Comparison of ENCODE assay signal across 17 cellular contexts in genomic region chr2:240392948-240393830, GRCh38. TPM values are rescaled to one million over a fixed set of nuclear protein-coding genes. Genes with fewer than 3 reads are reported as not detected.
DNase-seq lines count a peak whose midpoint lies in the region; ATAC-seq, FAIRE-seq and TF ChIP-seq lines count a peak whose summit lies in the region.
"Had no signal": no experiment of that assay in that cellular context is flagged by ENCODE, and none has a peak within 500 bp of the region (broad histone marks: within the 10 kb centered on the region; RNA-seq: fewer than 3 reads in every experiment).

No MANE protein-coding gene starts in this region.

- H3K27me3 Mint-ChIP-seq in natural killer cell treated with Interleukin-12 subunit alpha and Interleukin-12 subunit beta and Interleukin-15 and Interleukin-18, amount 100 ng/mL, for 72 hours: no peaks in the 10 kb centered on the region
- H3K27me3 Mint-ChIP-seq: naive thymus-derived CD4-positive, alpha-beta T cell; stimulated activated naive B cell treated with anti-CD40 and anti-IgM and Interleukin-4, amounts not matched to agents 10 μg/mL and 1 μg/mL and 100 μg/mL, for 72 hours had no signal

- H3K36me3 ChIP-seq in heart left ventricle: no peaks in the 10 kb centered on the region
- no peaks in the 10 kb centered on the region for H3K36me3 ChIP-seq in heart right ventricle
- no peaks in the 10 kb centered on the region for H3K36me3 ChIP-seq in bronchial epithelial cell (ENCODE audit: control insufficient read depth, insufficient read depth, low read length)
- H3K36me3 ChIP-seq in aorta (ENCODE audit: control insufficient read depth in 1 of 2, insufficient read depth in 2 of 2, low read length in 1 of 2): no peaks in the 10 kb centered on the region
- H3K36me3 ChIP-seq in prostate gland: no peaks in the 10 kb centered on the region
- H3K36me3 ChIP-seq: esophagus muscularis mucosa, vagina had no signal

- DNase-seq in heart left ventricle (peak in 3 of 5 donors; percentile 2 to 33 (median 11)), heart right ventricle (no peak), bronchial epithelial cell (ENCODE audit: low read depth) (no peak), aorta (peak; percentile 42 to 64), kidney tubule cell (ENCODE audit: low spot score) (no peak), prostate gland (ENCODE audit: low spot score) (no peak), DMS153 treated with DMSO at 0.1 percent for 48 hours (lab: John Stamatoyannopoulos, UW; ENCODE audit: unreplicated experiment) (no peak)
- DNase-seq in natural killer cell treated with Interleukin-12 subunit alpha and Interleukin-12 subunit beta and Interleukin-15 and Interleukin-18, amount 100 ng/mL, for 72 hours (ENCODE audit: low spot score): peak; percentile 56
- DNase-seq: activated CD4-positive, alpha-beta T cell treated with anti-CD3 and anti-CD28 coated beads for 48 hours; DMS 273 treated with DMSO at 0.1 percent for 48 hours; MM.1S; naive thymus-derived CD4-positive, alpha-beta T cell; RPMI8226; stimulated activated naive B cell treated with anti-CD40 and anti-IgM and Interleukin-4, amounts not matched to agents 10 μg/mL and 1 μg/mL and 100 μg/mL, for 72 hours had no signal

- no peaks in the 10 kb centered on the region for H3K36me3 Mint-ChIP-seq in natural killer cell treated with Interleukin-12 subunit alpha and Interleukin-12 subunit beta and Interleukin-15 and Interleukin-18, amount 100 ng/mL, for 72 hours
- H3K36me3 Mint-ChIP-seq: naive thymus-derived CD4-positive, alpha-beta T cell; stimulated activated naive B cell treated with anti-CD40 and anti-IgM and Interleukin-4, amounts not matched to agents 10 μg/mL and 1 μg/mL and 100 μg/mL, for 72 hours had no signal

- ATAC-seq in heart left ventricle: no peak
- ATAC-seq in heart right ventricle: no peak
- ATAC-seq in natural killer cell treated with Interleukin-12 subunit alpha and Interleukin-12 subunit beta and Interleukin-15 and Interleukin-18, amount 100 ng/mL, for 72 hours: no peak
- ATAC-seq in aorta (ENCODE audit: low FRiP score): no peak
- ATAC-seq: naive thymus-derived CD4-positive, alpha-beta T cell; stimulated activated naive B cell treated with anti-CD40 and anti-IgM and Interleukin-4, amounts not matched to agents 10 μg/mL and 1 μg/mL and 100 μg/mL, for 72 hours had no signal

- H3K27me3 ChIP-seq in heart left ventricle: no peaks in the 10 kb centered on the region
- no peaks in the 10 kb centered on the region for H3K27me3 ChIP-seq in heart right ventricle
- no peaks in the 10 kb centered on the region for H3K27me3 ChIP-seq in bronchial epithelial cell (ENCODE audit: control insufficient read depth, insufficient read depth, low read length)
- no peaks in the 10 kb centered on the region for H3K27me3 ChIP-seq in aorta (ENCODE audit: control insufficient read depth in 1 of 2, insufficient read depth in 2 of 2, low read length in 1 of 2)
- H3K27me3 ChIP-seq in prostate gland (replicated peaks; ENCODE audit: insufficient read depth): no peaks in the 10 kb centered on the region
- H3K27me3 ChIP-seq: dorsolateral prefrontal cortex, esophagus muscularis mucosa, vagina had no signal

- H3K27ac ChIP-seq in heart left ventricle (no peak overlapping the region), heart right ventricle (no peak overlapping the region), aorta (ENCODE audit: low read depth in 1 of 2, low read length in 2 of 2) (no peak overlapping the region), prostate gland (no peak overlapping the region)
- H3K27ac ChIP-seq: dorsolateral prefrontal cortex, esophagus muscularis mucosa, vagina had no signal

- TF ChIP-seq POLR2A in heart left ventricle (IDR thresholded peaks at IDR 0.05): no peak
- no peak for TF ChIP-seq POLR2A in prostate gland (IDR thresholded peaks at IDR 0.05)

- H3K4me1 ChIP-seq in heart left ventricle (peaks cover 0 to 1% (median 0%) of the 10 kb centered on the region in 12 donors), heart right ventricle (no peaks in the 10 kb centered on the region), aorta (ENCODE audit: control insufficient read depth in 1 of 2, insufficient read depth in 2 of 2, low read length in 2 of 2) (no peaks in the 10 kb centered on the region), prostate gland (replicated peaks) (no peaks in the 10 kb centered on the region)

- no peak overlapping the region for H3K4me3 ChIP-seq in heart left ventricle
- H3K4me3 ChIP-seq in heart right ventricle: no peak overlapping the region
- H3K4me3 ChIP-seq in bronchial epithelial cell (ENCODE audit: low read depth, low read length): no peak overlapping the region
- no peak overlapping the region for H3K4me3 ChIP-seq in aorta (ENCODE audit: low read length in 2 of 2)
- no peak overlapping the region for H3K4me3 ChIP-seq in prostate gland
- H3K4me3 ChIP-seq: dorsolateral prefrontal cortex, esophagus muscularis mucosa, vagina had no signal

- TF ChIP-seq CTCF in heart left ventricle (IDR thresholded peaks at IDR 0.05): no peak
- no peak for TF ChIP-seq CTCF in heart right ventricle (IDR thresholded peaks at IDR 0.05)
- no peak for TF ChIP-seq CTCF in bronchial epithelial cell (IDR thresholded peaks at IDR 0.05; ENCODE audit: insufficient read depth, low read length, severe bottlenecking)
- no peak for TF ChIP-seq CTCF in prostate gland (IDR thresholded peaks at IDR 0.05)

- 89 to 91% (median 91%) methylated on average over 18 to 23 of the region's 23 CpGs for WGBS in heart left ventricle, 4 donors
- 89 to 92% methylated on average over 23 of the region's 23 CpGs for WGBS in heart right ventricle, 2 donors
- WGBS in aorta, 2 donors: 89 to 91% methylated on average over 23 of the region's 23 CpGs
- WGBS in prostate gland: 90% methylated on average over 23 of the region's 23 CpGs

- H3K4me1 Mint-ChIP-seq in natural killer cell treated with Interleukin-12 subunit alpha and Interleukin-12 subunit beta and Interleukin-15 and Interleukin-18, amount 100 ng/mL, for 72 hours (ENCODE audit: low read depth in 2 of 2): no peaks in the 10 kb centered on the region
- H3K4me1 Mint-ChIP-seq: stimulated activated naive B cell treated with anti-CD40 and anti-IgM and Interleukin-4, amounts not matched to agents 10 μg/mL and 1 μg/mL and 100 μg/mL, for 72 hours had no signal

- H3K9me3 ChIP-seq in heart left ventricle: no peaks in the 10 kb centered on the region
- H3K9me3 ChIP-seq in heart right ventricle: no peaks in the 10 kb centered on the region
- H3K9me3 ChIP-seq in aorta (ENCODE audit: control insufficient read depth, low read length): no peaks in the 10 kb centered on the region
- H3K9me3 ChIP-seq in prostate gland: no peaks in the 10 kb centered on the region
- H3K9me3 ChIP-seq: esophagus muscularis mucosa, vagina had no signal

- intact Hi-C loops in heart left ventricle (cut with DNase I): no loop called here
- intact Hi-C loops in heart right ventricle (cut with DNase I): no loop called here
- intact Hi-C loops in aorta (cut with DNase I): loop anchor here in 1 of 2 donors (5.0 kb wide), 1 partner anchor 39 kb away; no protein-coding TSS in a partner anchor
- intact Hi-C loops in prostate gland (cut with DNase I): no loop called here

- no peak overlapping the region for H3K4me3 Mint-ChIP-seq in natural killer cell treated with Interleukin-12 subunit alpha and Interleukin-12 subunit beta and Interleukin-15 and Interleukin-18, amount 100 ng/mL, for 72 hours
- H3K4me3 Mint-ChIP-seq: stimulated activated naive B cell treated with anti-CD40 and anti-IgM and Interleukin-4, amounts not matched to agents 10 μg/mL and 1 μg/mL and 100 μg/mL, for 72 hours had no signal

- peak overlapping the region in 1 of 2 donors; percentile 45 for H3K27ac Mint-ChIP-seq in natural killer cell treated with Interleukin-12 subunit alpha and Interleukin-12 subunit beta and Interleukin-15 and Interleukin-18, amount 100 ng/mL, for 72 hours
- H3K27ac Mint-ChIP-seq: stimulated activated naive B cell treated with anti-CD40 and anti-IgM and Interleukin-4, amounts not matched to agents 10 μg/mL and 1 μg/mL and 100 μg/mL, for 72 hours had no signal

- H3K9me3 Mint-ChIP-seq in natural killer cell treated with Interleukin-12 subunit alpha and Interleukin-12 subunit beta and Interleukin-15 and Interleukin-18, amount 100 ng/mL, for 72 hours: no peaks in the 10 kb centered on the region
- H3K9me3 Mint-ChIP-seq: naive thymus-derived CD4-positive, alpha-beta T cell; stimulated activated naive B cell treated with anti-CD40 and anti-IgM and Interleukin-4, amounts not matched to agents 10 μg/mL and 1 μg/mL and 100 μg/mL, for 72 hours had no signal

- peak; percentile 93 for FAIRE-seq in bronchial epithelial cell (lab: Jason Lieb, UNC)

RNA-seq across cellular contexts. Expression of gene GPC1, which starts 42.3 kb away (rescaled TPM):
- total RNA-seq in heart left ventricle (100 to 1,000 TPM; 131 to 316 (median 193) TPM), heart right ventricle (100 to 1,000 TPM; 161 to 287 (median 185) TPM), bronchial epithelial cell (65.8 and 103 TPM in 2 replicates), aorta (10 to 100 TPM; 32.3 to 62.6 TPM), prostate gland (100 to 1,000 TPM in 1 of 2 donors, 10 to 100 TPM in 1; 80.7 to 447 TPM)
- polyA plus RNA-seq in heart left ventricle (100 to 1,000 TPM; 134 to 209 TPM), heart right ventricle (100 to 1,000 TPM; 104 to 156 TPM), aorta (10 to 100 TPM; 28.0 to 66.8 TPM)
- total RNA-seq in natural killer cell treated with Interleukin-12 subunit alpha and Interleukin-12 subunit beta and Interleukin-15 and Interleukin-18, amount 100 ng/mL, for 72 hours: 1 to 10 TPM; 1.2 to 1.8 TPM

Comparison
In these comparisons a context has a peak if more than half of its experiments do, and no peak if none do; other contexts are left out.
1. DNase-seq: peak in heart left ventricle (3 of 5), natural killer cell treated with Interleukin-12 subunit alpha and Interleukin-12 subunit beta and Interleukin-15 and Interleukin-18, amount 100 ng/mL, for 72 hours (single experiment) and aorta (2 of 2); none in heart right ventricle (0 of 2), bronchial epithelial cell (single experiment), kidney tubule cell (single experiment), prostate gland (single experiment) and DMS153 treated with DMSO at 0.1 percent for 48 hours (single experiment).
2. RNA of gene GPC1, which starts 42.3 kb away (total RNA-seq): 80.7 to 447 TPM in prostate gland, 131 to 316 TPM in heart left ventricle, 161 to 287 TPM in heart right ventricle, 65.8 to 103 TPM in bronchial epithelial cell and 32.3 to 62.6 TPM in aorta; 1.2 to 1.8 TPM in natural killer cell treated with Interleukin-12 subunit alpha and Interleukin-12 subunit beta and Interleukin-15 and Interleukin-18, amount 100 ng/mL, for 72 hours; every median in the first group is over 10 times any median in the second.